ENCODE assay signal across 21 cellular contexts in the genomic region with DNA sequence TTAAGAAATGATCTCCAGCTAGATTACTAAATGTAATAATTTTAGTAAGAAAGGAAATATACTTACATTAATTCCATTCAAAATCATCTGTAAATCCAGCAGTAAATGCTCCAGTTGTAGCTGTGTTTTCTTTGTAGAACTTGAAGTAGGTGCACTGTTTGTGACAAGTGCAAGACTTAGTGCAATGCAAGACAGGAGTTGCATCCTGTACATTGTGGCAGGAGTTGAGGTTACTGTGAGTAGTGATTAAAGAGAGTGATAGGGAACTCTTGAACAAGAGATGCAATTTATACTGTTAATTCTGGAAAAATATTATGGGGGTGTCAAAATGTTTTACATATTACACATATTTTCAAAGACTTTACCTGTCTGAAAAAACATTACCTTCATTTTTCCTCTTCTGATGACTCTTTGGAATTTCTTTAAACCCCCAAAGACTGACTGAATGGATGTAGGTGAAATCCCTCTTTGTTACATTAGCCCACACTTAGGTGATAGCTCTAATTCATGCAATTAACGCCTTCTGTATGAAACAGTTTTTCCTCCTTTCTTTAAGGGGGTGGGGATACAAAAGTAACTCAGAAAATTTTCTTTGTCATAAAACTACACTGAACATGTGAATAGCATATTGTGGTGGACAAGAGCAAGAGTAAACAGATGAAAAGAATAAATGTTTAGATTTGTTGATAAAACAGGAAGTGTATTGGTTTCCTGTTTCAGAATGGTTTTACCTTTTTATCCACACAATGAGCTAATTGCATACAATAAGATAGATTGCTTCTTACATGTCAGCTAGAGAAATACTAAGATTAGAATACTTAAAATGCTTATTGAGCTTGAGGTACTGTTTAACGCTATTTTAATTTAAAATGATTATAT. TPM values are rescaled to one million over a fixed set of nuclear protein-coding genes. Genes with fewer than 3 reads are reported as not detected.
DNase-seq lines count a peak whose midpoint lies in the region; ATAC-seq lines count a peak whose summit lies in the region.
"Had no signal": no experiment of that assay in that cellular context is flagged by ENCODE, and none has a peak within 500 bp of the region (broad histone marks: within the 10 kb centered on the region; RNA-seq: fewer than 3 reads in every experiment).

Gene IL2, minus strand, starts transcription at position 498 of the 879 bp plus-strand sequence. Its CDS starts 285 bp downstream, at position 213.

- H3K36me3 Mint-ChIP-seq in activated T-helper 17 cell treated with anti-CD3 and anti-CD28 coated beads, Interleukin-2, amount 50 U/mL, for 72 hours (ENCODE audit: low read depth): peaks cover 53% of the 10 kb centered on the region
- H3K36me3 Mint-ChIP-seq in stimulated activated effector memory CD8-positive, alpha-beta T cell treated with anti-CD3 and anti-CD28 coated beads, Interleukin-12 subunit alpha, Interleukin-12 subunit beta, amount 100 ng/mL, for 72 hours: no peaks in the 10 kb centered on the region
- H3K36me3 Mint-ChIP-seq: stimulated activated memory B cell treated with anti-CD40 and anti-IgM and Interleukin-4, amounts not matched to agents 10 μg/mL and 1 μg/mL and 100 μg/mL, for 72 hours had no signal

- no peaks in the 10 kb centered on the region for H3K9me3 Mint-ChIP-seq in activated T-helper 17 cell treated with anti-CD3 and anti-CD28 coated beads, Interleukin-2, amount 50 U/mL, for 72 hours
- H3K9me3 Mint-ChIP-seq in stimulated activated effector memory CD8-positive, alpha-beta T cell treated with anti-CD3 and anti-CD28 coated beads, Interleukin-12 subunit alpha, Interleukin-12 subunit beta, amount 100 ng/mL, for 72 hours: no peaks in the 10 kb centered on the region
- H3K9me3 Mint-ChIP-seq: stimulated activated memory B cell treated with anti-CD40 and anti-IgM and Interleukin-4, amounts not matched to agents 10 μg/mL and 1 μg/mL and 100 μg/mL, for 72 hours had no signal

- DNase-seq in activated naive CD4-positive, alpha-beta T cell treated with Interleukin-2 at 50 U/mL for 16 hours: peak; percentile 3
- no peak for DNase-seq in activated naive CD4-positive, alpha-beta T cell (lab: John Stamatoyannopoulos, UW)
- DNase-seq in NCI-H1930 (lab: John Stamatoyannopoulos, UW) (peak; percentile 30 to 32), 8988T (no peak), Ammon's horn (ENCODE audit: low spot score) (no peak)
- no peak for DNase-seq in stimulated activated effector memory CD8-positive, alpha-beta T cell treated with anti-CD3 and anti-CD28 coated beads, Interleukin-12 subunit alpha, Interleukin-12 subunit beta, amount 100 ng/mL, for 72 hours (ENCODE audit: low spot score in 2 of 2)
- no peak for DNase-seq in effector CD8-positive, alpha-beta T cell (lab: John Stamatoyannopoulos, UW)
- DNase-seq: colonic mucosa, DND-41, GM23248, heart right ventricle, kidney, NCI-H2171, SHP77 treated with DMSO at 0.1 percent for 48 hours, T-helper 9 cell had no signal

- peak within 1 kb of the TSS; percentile 82 for H3K27ac Mint-ChIP-seq in activated T-helper 17 cell treated with anti-CD3 and anti-CD28 coated beads, Interleukin-2, amount 50 U/mL, for 72 hours
- H3K27ac Mint-ChIP-seq in stimulated activated effector memory CD8-positive, alpha-beta T cell treated with anti-CD3 and anti-CD28 coated beads, Interleukin-12 subunit alpha, Interleukin-12 subunit beta, amount 100 ng/mL, for 72 hours: peak within 1 kb of the TSS; percentile 65
- H3K27ac Mint-ChIP-seq: B cell; stimulated activated memory B cell treated with anti-CD40 and anti-IgM and Interleukin-4, amounts not matched to agents 10 μg/mL and 1 μg/mL and 100 μg/mL, for 72 hours had no signal

- H3K27me3 Mint-ChIP-seq in activated T-helper 17 cell treated with anti-CD3 and anti-CD28 coated beads, Interleukin-2, amount 50 U/mL, for 72 hours: no peaks in the 10 kb centered on the region
- H3K27me3 Mint-ChIP-seq: B cell; stimulated activated memory B cell treated with anti-CD40 and anti-IgM and Interleukin-4, amounts not matched to agents 10 μg/mL and 1 μg/mL and 100 μg/mL, for 72 hours had no signal

- peak; percentile 42 for ATAC-seq in activated T-helper 17 cell treated with anti-CD3 and anti-CD28 coated beads, Interleukin-2, amount 50 U/mL, for 72 hours (replicated peaks)
- peak; percentile 42 for ATAC-seq in stimulated activated effector memory CD8-positive, alpha-beta T cell treated with anti-CD3 and anti-CD28 coated beads, Interleukin-12 subunit alpha, Interleukin-12 subunit beta, amount 100 ng/mL, for 72 hours
- ATAC-seq: heart right ventricle; sciatic nerve; stimulated activated memory B cell treated with anti-CD40 and anti-IgM and Interleukin-4, amounts not matched to agents 10 μg/mL and 1 μg/mL and 100 μg/mL, for 72 hours had no signal

- peaks cover 24% of the 10 kb centered on the region for H3K4me1 Mint-ChIP-seq in activated T-helper 17 cell treated with anti-CD3 and anti-CD28 coated beads, Interleukin-2, amount 50 U/mL, for 72 hours
- peaks cover 44% of the 10 kb centered on the region for H3K4me1 Mint-ChIP-seq in stimulated activated effector memory CD8-positive, alpha-beta T cell treated with anti-CD3 and anti-CD28 coated beads, Interleukin-12 subunit alpha, Interleukin-12 subunit beta, amount 100 ng/mL, for 72 hours

- peak within 1 kb of the TSS; percentile 82 for H3K4me3 Mint-ChIP-seq in activated T-helper 17 cell treated with anti-CD3 and anti-CD28 coated beads, Interleukin-2, amount 50 U/mL, for 72 hours
- H3K4me3 Mint-ChIP-seq in stimulated activated effector memory CD8-positive, alpha-beta T cell treated with anti-CD3 and anti-CD28 coated beads, Interleukin-12 subunit alpha, Interleukin-12 subunit beta, amount 100 ng/mL, for 72 hours: peak within 1 kb of the TSS; percentile 52
- H3K4me3 Mint-ChIP-seq: B cell; stimulated activated memory B cell treated with anti-CD40 and anti-IgM and Interleukin-4, amounts not matched to agents 10 μg/mL and 1 μg/mL and 100 μg/mL, for 72 hours had no signal

RNA-seq across cellular contexts. Expression of gene IL2, which starts in this region (rescaled TPM):
- 100 to 1,000 TPM in 1 of 2 donors, 1 to 10 TPM in 1; 1.6 to 233 TPM for total RNA-seq in activated T-helper 17 cell treated with anti-CD3 and anti-CD28 coated beads, Interleukin-2, amount 50 U/mL, for 72 hours
- total RNA-seq: B cell, GM23248, heart right ventricle, kidney, mesenteric fat pad, sciatic nerve, urinary bladder had no signal

Comparison
In these comparisons a context has a peak if more than half of its experiments do, and no peak if none do; other contexts are left out.
1. DNase-seq: peak in activated naive CD4-positive, alpha-beta T cell treated with Interleukin-2 at 50 U/mL for 16 hours (single experiment) and NCI-H1930 (2 of 2); none in activated naive CD4-positive, alpha-beta T cell (0 of 4), stimulated activated effector memory CD8-positive, alpha-beta T cell treated with anti-CD3 and anti-CD28 coated beads, Interleukin-12 subunit alpha, Interleukin-12 subunit beta, amount 100 ng/mL, for 72 hours (0 of 2), 8988T (single experiment), Ammon's horn (single experiment) and effector CD8-positive, alpha-beta T cell (single experiment).